In the genomic region with DNA sequence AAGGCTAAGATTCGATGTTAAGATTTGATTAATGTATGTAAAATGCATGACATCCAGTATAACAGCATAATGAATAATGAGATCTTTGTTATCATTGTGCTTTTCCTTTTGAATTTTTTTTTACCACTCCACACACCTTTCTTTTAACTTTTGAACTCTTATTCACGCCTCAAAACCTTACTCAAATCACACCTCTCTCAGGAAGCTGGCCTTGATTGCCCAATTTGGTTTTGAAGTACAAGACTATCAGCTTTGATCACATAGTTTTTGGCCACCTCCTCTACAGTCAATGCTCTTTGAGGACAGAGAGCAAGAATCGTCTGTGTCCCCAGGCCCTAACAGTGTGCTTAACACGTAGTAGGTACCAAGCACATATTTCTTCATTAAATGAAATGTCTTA, we compare ENCODE assay signal across 29 cellular contexts. TPM values are rescaled to one million over a fixed set of nuclear protein-coding genes. Genes with fewer than 3 reads are reported as not detected.
"Had no signal": no experiment of that assay in that cellular context is flagged by ENCODE, and none has a peak within 500 bp of the region (broad histone marks: within the 10 kb centered on the region; RNA-seq: fewer than 3 reads in every experiment).

No MANE protein-coding gene starts in this region.

- H3K9me3 ChIP-seq: ovary, psoas muscle, right lobe of liver, sigmoid colon, suprapubic skin, testis, tibial artery, transverse colon, upper lobe of right lung, uterus had no signal

- H3K9ac ChIP-seq: neural progenitor cell, parathyroid adenoma had no signal

- H3K79me2 ChIP-seq: parathyroid adenoma had no signal

- H3K36me3 Mint-ChIP-seq: naive B cell; naive thymus-derived CD8-positive, alpha-beta T cell; natural killer cell treated with Interleukin-12 subunit alpha and Interleukin-12 subunit beta and Interleukin-15 and Interleukin-18, amount 100 ng/mL, for 72 hours; neural progenitor cell; stimulated activated effector memory CD8-positive, alpha-beta T cell treated with anti-CD3 and anti-CD28 coated beads, Interleukin-12 subunit alpha, Interleukin-12 subunit beta, amount 100 ng/mL, for 72 hours; stimulated activated naive B cell treated with anti-CD40 and anti-IgM and Interleukin-4, amounts not matched to agents 10 μg/mL and 1 μg/mL and 100 μg/mL, for 72 hours had no signal

- H3K4me1 Mint-ChIP-seq: naive B cell; neural progenitor cell; stimulated activated effector memory CD8-positive, alpha-beta T cell treated with anti-CD3 and anti-CD28 coated beads, Interleukin-12 subunit alpha, Interleukin-12 subunit beta, amount 100 ng/mL, for 72 hours; stimulated activated naive B cell treated with anti-CD40 and anti-IgM and Interleukin-4, amounts not matched to agents 10 μg/mL and 1 μg/mL and 100 μg/mL, for 72 hours had no signal

- H3K4me3 Mint-ChIP-seq: naive B cell; naive thymus-derived CD8-positive, alpha-beta T cell; natural killer cell treated with Interleukin-12 subunit alpha and Interleukin-12 subunit beta and Interleukin-15 and Interleukin-18, amount 100 ng/mL, for 72 hours; neural progenitor cell; stimulated activated effector memory CD8-positive, alpha-beta T cell treated with anti-CD3 and anti-CD28 coated beads, Interleukin-12 subunit alpha, Interleukin-12 subunit beta, amount 100 ng/mL, for 72 hours; stimulated activated naive B cell treated with anti-CD40 and anti-IgM and Interleukin-4, amounts not matched to agents 10 μg/mL and 1 μg/mL and 100 μg/mL, for 72 hours; stimulated activated naive CD8-positive, alpha-beta T cell treated with anti-CD3 and anti-CD28 coated beads, Interleukin-15, Interleukin-2, amounts not matched to agents 100 ng/mL and 50 ng/mL, for 24 hours had no signal

- H3K4me1 ChIP-seq: parathyroid adenoma, right lobe of liver, sigmoid colon, suprapubic skin, testis, upper lobe of right lung, uterus had no signal

- H2AFZ ChIP-seq: neural progenitor cell, parathyroid adenoma had no signal

- H3K4me3 ChIP-seq: neural progenitor cell, ovary, psoas muscle, right lobe of liver, sigmoid colon, suprapubic skin, testis, tibial artery, transverse colon, upper lobe of right lung, uterus had no signal

- H3K9me3 Mint-ChIP-seq: naive B cell; naive thymus-derived CD8-positive, alpha-beta T cell; natural killer cell treated with Interleukin-12 subunit alpha and Interleukin-12 subunit beta and Interleukin-15 and Interleukin-18, amount 100 ng/mL, for 72 hours; neural progenitor cell; stimulated activated effector memory CD8-positive, alpha-beta T cell treated with anti-CD3 and anti-CD28 coated beads, Interleukin-12 subunit alpha, Interleukin-12 subunit beta, amount 100 ng/mL, for 72 hours; stimulated activated naive B cell treated with anti-CD40 and anti-IgM and Interleukin-4, amounts not matched to agents 10 μg/mL and 1 μg/mL and 100 μg/mL, for 72 hours; stimulated activated naive CD8-positive, alpha-beta T cell treated with anti-CD3 and anti-CD28 coated beads, Interleukin-15, Interleukin-2, amounts not matched to agents 100 ng/mL and 50 ng/mL, for 24 hours had no signal

- H3K27ac ChIP-seq: neural progenitor cell, ovary, parathyroid adenoma, psoas muscle, right lobe of liver, sigmoid colon, suprapubic skin, testis, tibial artery, transverse colon, upper lobe of right lung, uterus had no signal

- H3K27ac Mint-ChIP-seq: naive B cell; natural killer cell treated with Interleukin-12 subunit alpha and Interleukin-12 subunit beta and Interleukin-15 and Interleukin-18, amount 100 ng/mL, for 72 hours; neural progenitor cell; progenitor cell of endocrine pancreas; stimulated activated effector memory CD8-positive, alpha-beta T cell treated with anti-CD3 and anti-CD28 coated beads, Interleukin-12 subunit alpha, Interleukin-12 subunit beta, amount 100 ng/mL, for 72 hours; stimulated activated naive B cell treated with anti-CD40 and anti-IgM and Interleukin-4, amounts not matched to agents 10 μg/mL and 1 μg/mL and 100 μg/mL, for 72 hours; stimulated activated naive CD8-positive, alpha-beta T cell treated with anti-CD3 and anti-CD28 coated beads, Interleukin-15, Interleukin-2, amounts not matched to agents 100 ng/mL and 50 ng/mL, for 24 hours had no signal

- H3K4me2 ChIP-seq: neural progenitor cell had no signal

- H3K27me3 Mint-ChIP-seq: progenitor cell of endocrine pancreas had no signal

- H3K27me3 ChIP-seq: neural progenitor cell, ovary, right lobe of liver, sigmoid colon, testis, tibial artery, transverse colon, upper lobe of right lung, uterus had no signal

- H3K36me3 ChIP-seq: neural progenitor cell, ovary, right lobe of liver, sigmoid colon, suprapubic skin, tibial artery, transverse colon, upper lobe of right lung, uterus had no signal

- DNase-seq: naive B cell; naive thymus-derived CD8-positive, alpha-beta T cell; occipital lobe; ovary; posterior cingulate gyrus; psoas muscle; right cardiac atrium; right lobe of liver; sigmoid colon; small intestine; stimulated activated CD4-positive, alpha-beta T cell treated with anti-CD3 and anti-CD28 coated beads, Interleukin-15, amount 100 ng/mL, for 24 hours; stimulated activated CD4-positive, alpha-beta T cell treated with anti-CD3 and anti-CD28 coated beads, Interleukin-2, amount 100 ng/mL, for 24 hours; stimulated activated CD4-positive, alpha-beta T cell treated with anti-CD3 and anti-CD28 coated beads, Interleukin-2, amount 100 ng/mL, for 48 hours; stimulated activated CD4-positive, alpha-beta T cell treated with anti-CD3 and anti-CD28 coated beads, Interleukin-4, amount 100 ng/mL, for 24 hours; stimulated activated naive B cell treated with anti-CD40 and anti-IgM and Interleukin-4, amounts not matched to agents 10 μg/mL and 1 μg/mL and 100 μg/mL, for 72 hours; stimulated activated naive CD4-positive, alpha-beta T cell treated with Interleukin-2 at 50 U/mL for 16 hours; substantia nigra; testis; tibial artery; transverse colon; upper lobe of right lung; uterus had no signal

RNA-seq across cellular contexts. Expression of a gene that starts 29.9 kb away (rescaled TPM):
- total RNA-seq: naive thymus-derived CD8-positive, alpha-beta T cell; natural killer cell treated with Interleukin-12 subunit alpha and Interleukin-12 subunit beta and Interleukin-15 and Interleukin-18, amount 100 ng/mL, for 72 hours had no signal
- polyA plus RNA-seq: naive thymus-derived CD8-positive, alpha-beta T cell; ovary had no signal
